Comparison of ENCODE assay signal across 1 cellular context in the genomic region with DNA sequence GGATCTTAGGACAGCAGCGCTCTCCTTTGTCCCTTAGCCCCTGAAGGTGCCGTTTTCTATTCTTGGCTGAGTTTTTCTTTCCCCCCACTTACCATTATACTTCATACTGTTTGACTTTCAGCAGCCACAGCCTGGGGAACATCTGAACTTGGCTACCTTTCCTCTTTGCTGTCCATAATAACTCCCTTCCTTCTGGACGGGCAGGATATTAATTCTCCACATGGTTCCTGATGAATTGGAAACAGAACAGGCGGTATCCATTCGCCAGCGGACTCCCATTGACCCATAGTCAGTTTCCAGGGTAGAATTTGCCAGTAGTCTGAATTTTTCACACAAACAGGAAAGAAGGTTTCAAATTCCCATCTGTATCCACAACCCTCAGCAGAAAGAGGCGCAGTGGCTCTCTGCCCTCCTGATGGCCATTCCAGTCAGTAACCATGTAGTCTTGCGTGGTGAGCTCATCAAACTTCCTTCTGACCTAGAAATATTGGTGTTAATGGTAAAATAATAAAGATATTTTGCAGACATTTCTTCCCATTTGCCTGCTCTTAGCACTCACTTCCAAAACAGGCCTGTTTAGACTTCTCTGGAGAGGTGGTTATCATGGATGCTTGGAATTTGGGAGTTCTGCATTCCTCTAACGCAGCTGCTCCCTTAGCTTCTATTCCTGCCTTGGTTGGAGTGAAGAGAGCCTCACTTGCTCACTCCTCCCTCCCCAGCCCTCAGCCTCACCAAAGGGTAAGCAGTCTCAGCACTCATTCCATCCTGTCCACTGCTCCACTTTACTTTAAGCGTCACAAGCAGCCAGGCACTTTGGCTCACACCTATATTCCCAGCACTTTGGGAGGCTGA.
TF ChIP-seq lines count a peak whose summit lies in the region.

No MANE protein-coding gene starts in this region.

TF ChIP-seq in GM23338, 12 proteins besides CTCF, POLR2A, EP300 and RAD21 (continued from another document):
- TF ChIP-seq, protein P1, sequence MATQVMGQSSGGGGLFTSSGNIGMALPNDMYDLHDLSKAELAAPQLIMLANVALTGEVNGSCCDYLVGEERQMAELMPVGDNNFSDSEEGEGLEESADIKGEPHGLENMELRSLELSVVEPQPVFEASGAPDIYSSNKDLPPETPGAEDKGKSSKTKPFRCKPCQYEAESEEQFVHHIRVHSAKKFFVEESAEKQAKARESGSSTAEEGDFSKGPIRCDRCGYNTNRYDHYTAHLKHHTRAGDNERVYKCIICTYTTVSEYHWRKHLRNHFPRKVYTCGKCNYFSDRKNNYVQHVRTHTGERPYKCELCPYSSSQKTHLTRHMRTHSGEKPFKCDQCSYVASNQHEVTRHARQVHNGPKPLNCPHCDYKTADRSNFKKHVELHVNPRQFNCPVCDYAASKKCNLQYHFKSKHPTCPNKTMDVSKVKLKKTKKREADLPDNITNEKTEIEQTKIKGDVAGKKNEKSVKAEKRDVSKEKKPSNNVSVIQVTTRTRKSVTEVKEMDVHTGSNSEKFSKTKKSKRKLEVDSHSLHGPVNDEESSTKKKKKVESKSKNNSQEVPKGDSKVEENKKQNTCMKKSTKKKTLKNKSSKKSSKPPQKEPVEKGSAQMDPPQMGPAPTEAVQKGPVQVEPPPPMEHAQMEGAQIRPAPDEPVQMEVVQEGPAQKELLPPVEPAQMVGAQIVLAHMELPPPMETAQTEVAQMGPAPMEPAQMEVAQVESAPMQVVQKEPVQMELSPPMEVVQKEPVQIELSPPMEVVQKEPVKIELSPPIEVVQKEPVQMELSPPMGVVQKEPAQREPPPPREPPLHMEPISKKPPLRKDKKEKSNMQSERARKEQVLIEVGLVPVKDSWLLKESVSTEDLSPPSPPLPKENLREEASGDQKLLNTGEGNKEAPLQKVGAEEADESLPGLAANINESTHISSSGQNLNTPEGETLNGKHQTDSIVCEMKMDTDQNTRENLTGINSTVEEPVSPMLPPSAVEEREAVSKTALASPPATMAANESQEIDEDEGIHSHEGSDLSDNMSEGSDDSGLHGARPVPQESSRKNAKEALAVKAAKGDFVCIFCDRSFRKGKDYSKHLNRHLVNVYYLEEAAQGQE (IDR thresholded peaks at IDR 0.05; ENCODE audit: unreplicated experiment): no peak
- TF ChIP-seq, protein P2, sequence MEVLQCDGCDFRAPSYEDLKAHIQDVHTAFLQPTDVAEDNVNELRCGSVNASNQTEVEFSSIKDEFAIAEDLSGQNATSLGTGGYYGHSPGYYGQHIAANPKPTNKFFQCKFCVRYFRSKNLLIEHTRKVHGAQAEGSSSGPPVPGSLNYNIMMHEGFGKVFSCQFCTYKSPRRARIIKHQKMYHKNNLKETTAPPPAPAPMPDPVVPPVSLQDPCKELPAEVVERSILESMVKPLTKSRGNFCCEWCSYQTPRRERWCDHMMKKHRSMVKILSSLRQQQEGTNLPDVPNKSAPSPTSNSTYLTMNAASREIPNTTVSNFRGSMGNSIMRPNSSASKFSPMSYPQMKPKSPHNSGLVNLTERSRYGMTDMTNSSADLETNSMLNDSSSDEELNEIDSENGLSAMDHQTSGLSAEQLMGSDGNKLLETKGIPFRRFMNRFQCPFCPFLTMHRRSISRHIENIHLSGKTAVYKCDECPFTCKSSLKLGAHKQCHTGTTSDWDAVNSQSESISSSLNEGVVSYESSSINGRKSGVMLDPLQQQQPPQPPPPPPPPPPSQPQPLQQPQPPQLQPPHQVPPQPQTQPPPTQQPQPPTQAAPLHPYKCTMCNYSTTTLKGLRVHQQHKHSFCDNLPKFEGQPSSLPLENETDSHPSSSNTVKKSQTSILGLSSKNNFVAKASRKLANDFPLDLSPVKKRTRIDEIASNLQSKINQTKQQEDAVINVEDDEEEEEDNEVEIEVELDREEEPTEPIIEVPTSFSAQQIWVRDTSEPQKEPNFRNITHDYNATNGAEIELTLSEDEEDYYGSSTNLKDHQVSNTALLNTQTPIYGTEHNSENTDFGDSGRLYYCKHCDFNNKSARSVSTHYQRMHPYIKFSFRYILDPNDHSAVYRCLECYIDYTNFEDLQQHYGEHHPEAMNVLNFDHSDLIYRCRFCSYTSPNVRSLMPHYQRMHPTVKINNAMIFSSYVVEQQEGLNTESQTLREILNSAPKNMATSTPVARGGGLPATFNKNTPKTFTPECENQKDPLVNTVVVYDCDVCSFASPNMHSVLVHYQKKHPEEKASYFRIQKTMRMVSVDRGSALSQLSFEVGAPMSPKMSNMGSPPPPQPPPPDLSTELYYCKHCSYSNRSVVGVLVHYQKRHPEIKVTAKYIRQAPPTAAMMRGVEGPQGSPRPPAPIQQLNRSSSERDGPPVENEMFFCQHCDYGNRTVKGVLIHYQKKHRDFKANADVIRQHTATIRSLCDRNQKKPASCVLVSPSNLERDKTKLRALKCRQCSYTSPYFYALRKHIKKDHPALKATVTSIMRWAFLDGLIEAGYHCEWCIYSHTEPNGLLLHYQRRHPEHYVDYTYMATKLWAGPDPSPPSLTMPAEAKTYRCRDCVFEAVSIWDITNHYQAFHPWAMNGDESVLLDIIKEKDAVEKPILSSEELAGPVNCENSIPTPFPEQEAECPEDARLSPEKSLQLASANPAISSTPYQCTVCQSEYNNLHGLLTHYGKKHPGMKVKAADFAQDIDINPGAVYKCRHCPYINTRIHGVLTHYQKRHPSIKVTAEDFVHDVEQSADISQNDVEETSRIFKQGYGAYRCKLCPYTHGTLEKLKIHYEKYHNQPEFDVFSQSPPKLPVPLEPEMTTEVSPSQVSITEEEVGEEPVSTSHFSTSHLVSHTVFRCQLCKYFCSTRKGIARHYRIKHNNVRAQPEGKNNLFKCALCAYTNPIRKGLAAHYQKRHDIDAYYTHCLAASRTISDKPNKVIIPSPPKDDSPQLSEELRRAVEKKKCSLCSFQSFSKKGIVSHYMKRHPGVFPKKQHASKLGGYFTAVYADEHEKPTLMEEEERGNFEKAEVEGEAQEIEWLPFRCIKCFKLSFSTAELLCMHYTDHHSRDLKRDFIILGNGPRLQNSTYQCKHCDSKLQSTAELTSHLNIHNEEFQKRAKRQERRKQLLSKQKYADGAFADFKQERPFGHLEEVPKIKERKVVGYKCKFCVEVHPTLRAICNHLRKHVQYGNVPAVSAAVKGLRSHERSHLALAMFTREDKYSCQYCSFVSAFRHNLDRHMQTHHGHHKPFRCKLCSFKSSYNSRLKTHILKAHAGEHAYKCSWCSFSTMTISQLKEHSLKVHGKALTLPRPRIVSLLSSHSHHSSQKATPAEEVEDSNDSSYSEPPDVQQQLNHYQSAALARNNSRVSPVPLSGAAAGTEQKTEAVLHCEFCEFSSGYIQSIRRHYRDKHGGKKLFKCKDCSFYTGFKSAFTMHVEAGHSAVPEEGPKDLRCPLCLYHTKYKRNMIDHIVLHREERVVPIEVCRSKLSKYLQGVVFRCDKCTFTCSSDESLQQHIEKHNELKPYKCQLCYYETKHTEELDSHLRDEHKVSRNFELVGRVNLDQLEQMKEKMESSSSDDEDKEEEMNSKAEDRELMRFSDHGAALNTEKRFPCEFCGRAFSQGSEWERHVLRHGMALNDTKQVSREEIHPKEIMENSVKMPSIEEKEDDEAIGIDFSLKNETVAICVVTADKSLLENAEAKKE (CRISPR knock-in tag; IDR thresholded peaks at IDR 0.05): no peak
- TF ChIP-seq ZNF114 (CRISPR knock-in tag; IDR thresholded peaks at IDR 0.05): no peak
TF ChIP-seq in GM23338: peak in this region for 0.
